Comparison of ENCODE assay signal across 9 cellular contexts in genomic region chr2:97662386-97662894, GRCh38. TPM values are rescaled to one million over a fixed set of nuclear protein-coding genes. Genes with fewer than 3 reads are reported as not detected.
A peak's percentile ranks its signal among the peaks of the same experiment; 100 is the strongest.
DNase-seq lines count a peak whose midpoint lies in the region; ATAC-seq and TF ChIP-seq lines count a peak whose summit lies in the region.
"Had no signal": no experiment of that assay in that cellular context is flagged by ENCODE, and none has a peak within 500 bp of the region (broad histone marks: within the 10 kb centered on the region; RNA-seq: fewer than 3 reads in every experiment).

No MANE protein-coding gene starts in this region.

- H3K36me3 ChIP-seq in DND-41 (ENCODE audit: insufficient read depth, low read length), result peaks cover 47% of the 10 kb centered on the region
- peaks cover 21% of the 10 kb centered on the region for H3K36me3 ChIP-seq in neutrophil

- H3K4me3 ChIP-seq in DND-41 (ENCODE audit: low read depth in 1 of 2, low read length in 2 of 2), result peak overlapping the region; percentile 28 to 60; a peak in 3 of 4 replicates
- peak overlapping the region; percentile 81 for H3K4me3 ChIP-seq in NB4 (ENCODE audit: low read depth, low read length)
- peak overlapping the region; percentile 69 to 73 for H3K4me3 ChIP-seq in neutrophil (ENCODE audit: low read depth in 1 of 2, low read length in 1 of 2)

- peak overlapping the region; percentile 93 to 94 for H3K4me3 Mint-ChIP-seq in effector memory CD8-positive, alpha-beta T cell

- H3K4me1 ChIP-seq in DND-41 (ENCODE audit: insufficient read depth, low read length), result peaks cover 34% of the 10 kb centered on the region
- H3K4me1 ChIP-seq in neutrophil (ENCODE audit: control insufficient read depth in 1 of 2, insufficient read depth in 1 of 2, low read depth in 1 of 2, low read length in 1 of 2), result peaks cover 15 to 23% of the 10 kb centered on the region in 2 experiments

- H3K9ac ChIP-seq in DND-41 (ENCODE audit: low read depth, low read length), result peak overlapping the region; percentile 61

- peaks cover 29 to 30% of the 10 kb centered on the region in 2 donors for H3K4me1 Mint-ChIP-seq in effector memory CD8-positive, alpha-beta T cell (ENCODE audit: low read depth in 2 of 2)

- TF ChIP-seq CTCF in DND-41 (IDR thresholded peaks at IDR 0.05; ENCODE audit: borderline replicate concordance, extremely low read depth, low read length, poor library complexity, severe bottlenecking) (no peak), NB4 (IDR thresholded peaks at IDR 0.05; ENCODE audit: low read depth, low read length) (no peak), neutrophil (IDR thresholded peaks at IDR 0.05) (no peak)

- no peaks in the 10 kb centered on the region for H3K27me3 Mint-ChIP-seq in effector memory CD8-positive, alpha-beta T cell

- peaks cover 42% of the 10 kb centered on the region for H3K79me2 ChIP-seq in DND-41 (ENCODE audit: insufficient read depth, low read length)

- no peak for TF ChIP-seq POLR2A in NB4 (IDR thresholded peaks at IDR 0.05; ENCODE audit: extremely low read depth, insufficient read length)

- H3K4me2 ChIP-seq in DND-41 (ENCODE audit: insufficient read depth, low read length), result peak overlapping the region; percentile 74

- H3K36me3 Mint-ChIP-seq in effector memory CD8-positive, alpha-beta T cell (ENCODE audit: insufficient read depth), result peaks cover 49% of the 10 kb centered on the region

- H3K27me3 ChIP-seq in DND-41 (ENCODE audit: insufficient read depth, low read length, poor library complexity) (no peaks in the 10 kb centered on the region), neutrophil (no peaks in the 10 kb centered on the region)

- H3K27ac ChIP-seq in DND-41 (ENCODE audit: low read length) (peak overlapping the region; percentile 69), neutrophil (peak overlapping the region; percentile 94)

- ATAC-seq in DND-41 (ENCODE audit: insufficient read depth, low read depth), result peak; percentile 18
- no peak for ATAC-seq in effector memory CD8-positive, alpha-beta T cell (replicated peaks)
- no peak for ATAC-seq in GM18873 (IDR thresholded peaks at IDR 0.05; ENCODE audit: low FRiP score, unreplicated experiment)
- no peak for ATAC-seq in HG03432 (IDR thresholded peaks at IDR 0.05; ENCODE audit: unreplicated experiment)
- ATAC-seq in GM21528 (IDR thresholded peaks at IDR 0.05; ENCODE audit: low FRiP score, unreplicated experiment), result no peak

- peak overlapping the region; percentile 53; the same call in 1 of the 2 replicates for H2AFZ ChIP-seq in DND-41 (ENCODE audit: low read depth, low read length)

- H3K9me3 Mint-ChIP-seq in effector memory CD8-positive, alpha-beta T cell, result no peaks in the 10 kb centered on the region

- peaks cover 39% of the 10 kb centered on the region for H4K20me1 ChIP-seq in DND-41 (ENCODE audit: insufficient read depth, low read length)

- peak overlapping the region; percentile 97 for H3K27ac Mint-ChIP-seq in effector memory CD8-positive, alpha-beta T cell

- H3K9me3 ChIP-seq in DND-41 (ENCODE audit: insufficient read depth, low read length, severe bottlenecking), result no peaks in the 10 kb centered on the region
- no peaks in the 10 kb centered on the region for H3K9me3 ChIP-seq in neutrophil

- DNase-seq in DND-41, result no peak
- no peak for DNase-seq in NB4 (ENCODE audit: low read depth)
- DNase-seq in effector memory CD8-positive, alpha-beta T cell, result peak in 1 of 3 experiments; percentile 35
- DNase-seq in mucosa of gallbladder (ENCODE audit: low spot score), result no peak

RNA-seq across cellular contexts. Expression of gene ACTR1B, which starts 1.4 kb away (rescaled TPM):
- total RNA-seq in mucosa of gallbladder, result 86.6 TPM

RNA-seq across cellular contexts. Expression of gene C2orf92, which starts 7.1 kb away (rescaled TPM):
- 4.8 TPM for total RNA-seq in mucosa of gallbladder

RNA-seq across cellular contexts. Expression of gene COX5B, which starts 16.6 kb away (rescaled TPM):
- total RNA-seq in mucosa of gallbladder, result 345 TPM

RNA-seq across cellular contexts. Expression of gene ZAP70, which starts 50.9 kb away (rescaled TPM):
- 12.6 TPM for total RNA-seq in mucosa of gallbladder
- total RNA-seq: M059J had no signal
